Comparison of ENCODE assay signal across 1 cellular context in the genomic region with DNA sequence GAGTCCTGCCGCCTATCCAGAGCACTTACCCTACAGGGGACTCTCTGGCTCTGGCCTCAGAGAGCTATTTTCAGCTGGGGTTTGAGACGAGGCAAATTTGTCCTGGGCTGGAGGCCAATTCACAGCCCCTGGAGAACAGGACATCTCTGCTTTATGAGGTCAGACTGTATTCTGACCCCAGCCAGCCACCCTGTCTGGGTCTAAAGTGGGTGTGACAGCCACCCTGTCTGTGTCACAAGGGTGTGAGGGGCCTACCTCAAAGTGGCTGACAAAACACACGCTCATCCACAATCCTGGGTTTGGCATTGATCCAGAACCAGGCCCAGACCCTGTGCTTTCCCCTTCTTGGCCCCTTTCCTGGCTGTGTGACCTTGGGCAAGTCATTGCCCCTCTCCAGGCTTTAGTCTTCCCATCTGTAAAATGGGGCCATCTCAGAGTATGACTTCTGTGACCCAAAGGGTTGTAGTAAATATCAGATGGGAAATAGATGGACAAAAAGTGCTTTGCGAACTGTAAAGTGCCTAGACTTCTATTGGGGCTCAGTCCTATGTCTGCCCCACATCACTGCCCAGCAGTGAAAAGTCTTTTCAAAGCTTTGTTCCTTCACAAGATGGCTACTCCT.
TF ChIP-seq lines count a peak whose summit lies in the region.

No MANE protein-coding gene starts in this region.

TF ChIP-seq in SK-N-SH treated with all-trans-retinoic acid at 6 μM for 48 hours, 23 proteins besides CTCF, POLR2A, EP300 and RAD21 (continued from another document):
- TF ChIP-seq RARB (CRISPR knock-in tag; IDR thresholded peaks at IDR 0.05) (no peak), GLIS3 (CRISPR knock-in tag; IDR thresholded peaks at IDR 0.05) (no peak), ZFP30 (CRISPR knock-in tag; IDR thresholded peaks at IDR 0.05) (no peak), SNAI2 (CRISPR knock-in tag; IDR thresholded peaks at IDR 0.05) (no peak), ZC3H10 (CRISPR knock-in tag; IDR thresholded peaks at IDR 0.05) (no peak), TCF4 (CRISPR knock-in tag; IDR thresholded peaks at IDR 0.05; ENCODE audit: borderline replicate concordance) (no peak), ESRRG (CRISPR knock-in tag; IDR thresholded peaks at IDR 0.05) (no peak), BACH2 (CRISPR knock-in tag; IDR thresholded peaks at IDR 0.05; ENCODE audit: borderline replicate concordance) (no peak), ARNTL (CRISPR knock-in tag; IDR thresholded peaks at IDR 0.05; ENCODE audit: borderline replicate concordance, low read depth) (no peak), OSR1 (CRISPR knock-in tag; IDR thresholded peaks at IDR 0.05) (no peak)
- TF ChIP-seq, protein P1, sequence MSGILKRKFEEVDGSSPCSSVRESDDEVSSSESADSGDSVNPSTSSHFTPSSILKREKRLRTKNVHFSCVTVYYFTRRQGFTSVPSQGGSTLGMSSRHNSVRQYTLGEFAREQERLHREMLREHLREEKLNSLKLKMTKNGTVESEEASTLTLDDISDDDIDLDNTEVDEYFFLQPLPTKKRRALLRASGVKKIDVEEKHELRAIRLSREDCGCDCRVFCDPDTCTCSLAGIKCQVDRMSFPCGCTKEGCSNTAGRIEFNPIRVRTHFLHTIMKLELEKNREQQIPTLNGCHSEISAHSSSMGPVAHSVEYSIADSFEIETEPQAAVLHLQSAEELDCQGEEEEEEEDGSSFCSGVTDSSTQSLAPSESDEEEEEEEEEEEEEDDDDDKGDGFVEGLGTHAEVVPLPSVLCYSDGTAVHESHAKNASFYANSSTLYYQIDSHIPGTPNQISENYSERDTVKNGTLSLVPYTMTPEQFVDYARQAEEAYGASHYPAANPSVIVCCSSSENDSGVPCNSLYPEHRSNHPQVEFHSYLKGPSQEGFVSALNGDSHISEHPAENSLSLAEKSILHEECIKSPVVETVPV (CRISPR knock-in tag; IDR thresholded peaks at IDR 0.05): no peak
TF ChIP-seq in SK-N-SH treated with all-trans-retinoic acid at 6 μM for 48 hours: peak in this region for 0.
